Comparison of ENCODE assay signal across 10 cellular contexts in genomic region chr14:64234877-64235651, GRCh38. TPM values are rescaled to one million over a fixed set of nuclear protein-coding genes. Genes with fewer than 3 reads are reported as not detected.
DNase-seq lines count a peak whose midpoint lies in the region; ATAC-seq and TF ChIP-seq lines count a peak whose summit lies in the region.
"Had no signal": no experiment of that assay in that cellular context is flagged by ENCODE, and none has a peak within 500 bp of the region (broad histone marks: within the 10 kb centered on the region; RNA-seq: fewer than 3 reads in every experiment).

No MANE protein-coding gene starts in this region.

- TF ChIP-seq CTCF in RWPE1 (conservative IDR thresholded peaks at IDR 0.05; ENCODE audit: low read depth) (no peak), kidney epithelial cell (IDR thresholded peaks at IDR 0.05; ENCODE audit: insufficient read depth, low read length, poor library complexity, severe bottlenecking) (no peak), prostate gland (IDR thresholded peaks at IDR 0.05) (no peak)

- peak; percentile 25 for DNase-seq in ELR (ENCODE audit: low read depth)
- peak; percentile 31 for DNase-seq in RWPE1 (ENCODE audit: low spot score)
- peak; percentile 23 for DNase-seq in kidney epithelial cell (ENCODE audit: low read depth)
- no peak for DNase-seq in prostate gland (ENCODE audit: low spot score)
- no peak for DNase-seq in NCI-H774 (lab: John Stamatoyannopoulos, UW)
- no peak for DNase-seq in OCI-M1 (lab: John Stamatoyannopoulos, UW)
- DNase-seq: upper lobe of left lung had no signal

- no peak for TF ChIP-seq POLR2A in prostate gland (IDR thresholded peaks at IDR 0.05)

- H3K36me3 ChIP-seq in kidney epithelial cell (ENCODE audit: control insufficient read depth, insufficient read depth, low read length): no peaks in the 10 kb centered on the region
- H3K36me3 ChIP-seq in prostate gland: no peaks in the 10 kb centered on the region

- POLR2A ChIA-PET in RWPE1 (lab: Yijun Ruan, JAX; ENCODE audit: low non-redundant PET): no interaction called here

- no peaks in the 10 kb centered on the region for H3K4me1 ChIP-seq in prostate gland (replicated peaks)
- H3K4me1 ChIP-seq: upper lobe of left lung had no signal

- peak; percentile 3 for ATAC-seq in HG03025 (IDR thresholded peaks at IDR 0.05; ENCODE audit: low FRiP score, unreplicated experiment)
- no peak for ATAC-seq in HG03097 (IDR thresholded peaks at IDR 0.05; ENCODE audit: low FRiP score, unreplicated experiment)

- CTCF ChIA-PET in RWPE1 (lab: Yijun Ruan, JAX): no interaction called here

- no peaks in the 10 kb centered on the region for H3K9me3 ChIP-seq in prostate gland
- H3K9me3 ChIP-seq: upper lobe of left lung had no signal

- H3K4me3 ChIP-seq in kidney epithelial cell (ENCODE audit: low read depth, low read length) (no peak overlapping the region), prostate gland (no peak overlapping the region)
- H3K4me3 ChIP-seq: upper lobe of left lung had no signal

- H3K27me3 ChIP-seq in kidney epithelial cell (ENCODE audit: control insufficient read depth, insufficient read depth, low read length): no peaks in the 10 kb centered on the region
- H3K27me3 ChIP-seq in prostate gland (replicated peaks; ENCODE audit: insufficient read depth): no peaks in the 10 kb centered on the region
- H3K27me3 ChIP-seq: upper lobe of left lung had no signal

- WGBS in prostate gland: 57% methylated on average over 24 of the region's 24 CpGs

- H3K27ac ChIP-seq in RWPE1 (no peak overlapping the region), prostate gland (no peak overlapping the region)
- H3K27ac ChIP-seq: upper lobe of left lung had no signal

- intact Hi-C loops in prostate gland (cut with DNase I): no loop called here

RNA-seq across cellular contexts. Expression of gene ESR2, which starts 59.1 kb away (rescaled TPM):
- total RNA-seq in kidney epithelial cell (0.14 and 0.17 TPM in 2 replicates), prostate gland (10 to 100 TPM in 1 of 2 donors, under 1 TPM in 1; 0.68 to 21.4 TPM)
- total RNA-seq: osteoblast had no signal

Comparison
In these comparisons a context has a peak if more than half of its experiments do, and no peak if none do; other contexts are left out.
1. DNase-seq: peak in ELR (single experiment), RWPE1 (single experiment) and kidney epithelial cell (single experiment); none in prostate gland (single experiment), NCI-H774 (single experiment) and OCI-M1 (single experiment).